12 cellular contexts compared by ENCODE assay signal in genomic region chr1:54274881-54275280, GRCh38.
DNase-seq lines count a peak whose midpoint lies in the region; ATAC-seq and TF ChIP-seq lines count a peak whose summit lies in the region.
"Had no signal": no experiment of that assay in that cellular context is flagged by ENCODE, and none has a peak within 500 bp of the region (broad histone marks: within the 10 kb centered on the region; RNA-seq: fewer than 3 reads in every experiment).

No MANE protein-coding gene starts in this region.

- peaks cover 59 to 85% of the 10 kb centered on the region in 2 donors for H3K4me1 ChIP-seq in adrenal gland (replicated peaks in 1 of 2)
- H3K4me1 ChIP-seq in lower lobe of right lung, result peaks cover 75% of the 10 kb centered on the region
- peaks cover 74 to 85% (median 81%) of the 10 kb centered on the region in 3 donors for H3K4me1 ChIP-seq in skeletal muscle tissue (ENCODE audit: control insufficient read depth in 3 of 3, insufficient read depth in 3 of 3, low read length in 3 of 3)

- peaks cover 6% of the 10 kb centered on the region for H3K36me3 Mint-ChIP-seq in HFFc6 (ENCODE audit: low read depth)
- H3K36me3 Mint-ChIP-seq: IgD-negative memory B cell had no signal

- H3K27ac Mint-ChIP-seq in HFFc6, result peak overlapping the region; percentile 88
- H3K27ac Mint-ChIP-seq: IgD-negative memory B cell had no signal

- no peak overlapping the region; the same call in none of the 2 replicates for H3K4me3 Mint-ChIP-seq in HFFc6
- H3K4me3 Mint-ChIP-seq: IgD-negative memory B cell had no signal

- H3K9me3 ChIP-seq in adrenal gland (replicated peaks in 1 of 3), result no peaks in the 10 kb centered on the region
- no peaks in the 10 kb centered on the region for H3K9me3 ChIP-seq in lower lobe of right lung
- no peaks in the 10 kb centered on the region for H3K9me3 ChIP-seq in skeletal muscle tissue (ENCODE audit: control insufficient read depth in 3 of 3, low read length in 3 of 3)

- H3K4me1 Mint-ChIP-seq in HFFc6 (ENCODE audit: low read depth), result peaks cover 69% of the 10 kb centered on the region

- no peak for TF ChIP-seq CTCF in HFFc6 (IDR thresholded peaks at IDR 0.05)
- TF ChIP-seq CTCF in adrenal gland (IDR thresholded peaks at IDR 0.05), result no peak
- TF ChIP-seq CTCF in lower lobe of right lung (IDR thresholded peaks at IDR 0.05), result no peak

- peak overlapping the region; percentile 90 to 99 (median 96) for H3K27ac ChIP-seq in adrenal gland
- peak overlapping the region; percentile 84 for H3K27ac ChIP-seq in lower lobe of right lung
- H3K27ac ChIP-seq in skeletal muscle tissue (ENCODE audit: low read depth, low read length), result peak overlapping the region; percentile 93

- H3K27me3 Mint-ChIP-seq in HFFc6 (ENCODE audit: insufficient read depth), result peaks cover 5% of the 10 kb centered on the region; the same call in 1 of the 2 replicates
- H3K27me3 Mint-ChIP-seq: IgD-negative memory B cell had no signal

- intact Hi-C loops in adrenal gland (cut with DNase I) (loop anchor here (5.0 to 10.0 kb wide), 3 partner anchors 130 to 212 kb away; partner anchors contain the start of gene SSBP3 (in 2 of the 2)), lower lobe of right lung (cut with DNase I) (no loop called here)

- DNase-seq in HFFc6, result no peak
- no peak for DNase-seq in adrenal gland
- DNase-seq in lower lobe of right lung, result no peak
- DNase-seq in DMS53 (lab: John Stamatoyannopoulos, UW), result no peak
- no peak for DNase-seq in NCI-H446 (lab: John Stamatoyannopoulos, UW)
- DNase-seq: kidney glomerular epithelial cell, RPMI8226 had no signal

- H3K36me3 ChIP-seq in adrenal gland (replicated peaks in 1 of 2), result no peaks in the 10 kb centered on the region
- H3K36me3 ChIP-seq in lower lobe of right lung, result peaks cover under 1% of the 10 kb centered on the region
- H3K36me3 ChIP-seq in skeletal muscle tissue (ENCODE audit: control insufficient read depth in 3 of 3, insufficient read depth in 3 of 3, low read length in 3 of 3), result peaks cover 2 to 4% (median 3%) of the 10 kb centered on the region in 3 donors

- H3K9me3 Mint-ChIP-seq in HFFc6, result no peaks in the 10 kb centered on the region
- H3K9me3 Mint-ChIP-seq: IgD-negative memory B cell had no signal

- ATAC-seq in lower lobe of right lung, result no peak
- ATAC-seq in GM18873 (IDR thresholded peaks at IDR 0.05; ENCODE audit: low FRiP score, unreplicated experiment), result no peak
- ATAC-seq in HG02623 (IDR thresholded peaks at IDR 0.05; ENCODE audit: unreplicated experiment), result no peak
- ATAC-seq: activated CD4-positive, CD25-positive, alpha-beta regulatory T cell treated with anti-CD3 and anti-CD28 coated beads, Interleukin-2, amount 50 U/mL, for 24 hours had no signal

- WGBS in adrenal gland, 4 donors, result 37 to 66% (median 49%) methylated on average over 8 to 11 of the region's 11 CpGs

- no peak for TF ChIP-seq POLR2A in adrenal gland (IDR thresholded peaks at IDR 0.05)

- no peak overlapping the region for H3K4me3 ChIP-seq in adrenal gland
- H3K4me3 ChIP-seq in lower lobe of right lung, result no peak overlapping the region
- H3K4me3 ChIP-seq in skeletal muscle tissue (ENCODE audit: low read length in 3 of 3), result peak overlapping the region in 2 of 3 donors; percentile 22 to 43

- H3K27me3 ChIP-seq in adrenal gland, result no peaks in the 10 kb centered on the region
- H3K27me3 ChIP-seq in lower lobe of right lung (ENCODE audit: low read depth), result no peaks in the 10 kb centered on the region
- H3K27me3 ChIP-seq in skeletal muscle tissue (ENCODE audit: control insufficient read depth in 3 of 3, insufficient read depth in 3 of 3, low read length in 3 of 3), result no peaks in the 10 kb centered on the region

- H3K9ac ChIP-seq in skeletal muscle tissue (ENCODE audit: low read depth in 1 of 3, low read length in 3 of 3), result peak overlapping the region in 2 of 3 donors; percentile 65 to 82

Comparison
In these comparisons a context has a peak if more than half of its experiments do, and no peak if none do; other contexts are left out.
1. H3K4me3 ChIP-seq: peak in skeletal muscle tissue (2 of 3); none in adrenal gland (0 of 4) and lower lobe of right lung (single experiment).
2. Peak in every context shown above with its lines, with median percentiles within 50 percentile points of each other: H3K27ac ChIP-seq.